In genomic region chr19:10567696-10568443, GRCh38 we compare ENCODE assay signal across 8 cellular contexts. TPM values are rescaled to one million over a fixed set of nuclear protein-coding genes. Genes with fewer than 3 reads are reported as not detected.
DNase-seq lines count a peak whose midpoint lies in the region; ATAC-seq, FAIRE-seq and TF ChIP-seq lines count a peak whose summit lies in the region.

No MANE protein-coding gene starts in this region.

- H3K4me1 ChIP-seq in NT2/D1 (ENCODE audit: insufficient read depth, insufficient read length) (peaks cover 15% of the 10 kb centered on the region), endothelial cell of umbilical vein (ENCODE audit: control insufficient read depth, extremely low read depth, insufficient read depth, low read length) (peaks cover 27% of the 10 kb centered on the region), parathyroid adenoma (peaks cover 14% of the 10 kb centered on the region)

- H3K9me1 ChIP-seq in endothelial cell of umbilical vein (replicated peaks; ENCODE audit: control insufficient read depth, extremely low read depth, insufficient read depth, low read length): no peaks in the 10 kb centered on the region

- ATAC-seq in HG03108 (IDR thresholded peaks at IDR 0.05; ENCODE audit: unreplicated experiment): no peak

- intact Hi-C loops in endothelial cell of umbilical vein (cut with micrococcal nuclease): loop anchor here (2.0 to 5.0 kb wide), 4 partner anchors 85 to 165 kb away; partner anchors contain the start of genes CDC37 and QTRT1

- H3K79me2 ChIP-seq in endothelial cell of umbilical vein (ENCODE audit: control insufficient read depth, insufficient read depth, low read length) (peaks cover 10% of the 10 kb centered on the region), parathyroid adenoma (no peaks in the 10 kb centered on the region)

- no peak for TF ChIP-seq POLR2A in endothelial cell of umbilical vein (IDR thresholded peaks at IDR 0.05; ENCODE audit: low read depth, low read length)

- dilution Hi-C loops in endothelial cell of umbilical vein (cut with MboI; ENCODE audit: extremely low pct_ligation_motif_present, low sequenced_read_pairs): no loop called here

- H3K9me3 ChIP-seq in NT2/D1 (ENCODE audit: insufficient read depth, low read length): no peaks in the 10 kb centered on the region
- no peaks in the 10 kb centered on the region for H3K9me3 ChIP-seq in endothelial cell of umbilical vein (replicated peaks; ENCODE audit: control insufficient read depth, insufficient read depth, low read length)
- no peaks in the 10 kb centered on the region for H3K9me3 ChIP-seq in parathyroid adenoma (ENCODE audit: control insufficient read depth, low read length)

- TF ChIP-seq CTCF in endothelial cell of umbilical vein (IDR thresholded peaks at IDR 0.05; ENCODE audit: extremely low read depth in 1 of 2, insufficient read depth in 1 of 2, low read depth in 1 of 2, low read length in 2 of 2) (no peak), parathyroid adenoma (IDR thresholded peaks at IDR 0.05) (no peak)

- no peak overlapping the region for H3K27ac ChIP-seq in endothelial cell of umbilical vein (ENCODE audit: insufficient read depth, low read depth, low read length)
- no peak overlapping the region for H3K27ac ChIP-seq in parathyroid adenoma

- FAIRE-seq in endothelial cell of umbilical vein (lab: Jason Lieb, UNC): no peak

- CTCF ChIA-PET in endothelial cell of umbilical vein (lab: Charles Lee): interaction anchor here (1.0 to 2.9 kb wide), 6 partner anchors 14 to 132 kb away, joined by 3 to 13 read pairs (median 6); no protein-coding TSS in a partner anchor

- H3K27me3 ChIP-seq in NT2/D1 (ENCODE audit: insufficient read depth, insufficient read length): peaks cover 7% of the 10 kb centered on the region
- no peaks in the 10 kb centered on the region for H3K27me3 ChIP-seq in endothelial cell of umbilical vein (ENCODE audit: control insufficient read depth in 2 of 2, insufficient read depth in 2 of 2, low read length in 2 of 2)
- no peaks in the 10 kb centered on the region for H3K27me3 ChIP-seq in parathyroid adenoma (ENCODE audit: control insufficient read depth, insufficient read depth, low read length)

- in situ Hi-C loops in KBM-7 (cut with MboI; ENCODE audit: low pct_unique_long_range_greater_than_20kb, low sequenced_read_pairs): no loop called here

- BruUV-seq in endothelial cell of umbilical vein (replicated peaks; lab: Mats Ljungman, UMichigan): no TSS peak

- H3K4me2 ChIP-seq in endothelial cell of umbilical vein (ENCODE audit: insufficient read depth, low read length) (peak overlapping the region; percentile 67), parathyroid adenoma (ENCODE audit: low read length) (peak overlapping the region; percentile 72)

- H2AFZ ChIP-seq in endothelial cell of umbilical vein (ENCODE audit: low read depth, low read length) (peak overlapping the region; percentile 71), parathyroid adenoma (peak overlapping the region; percentile 45)

- H3K4me3 ChIP-seq in GM08714 (ENCODE audit: low read length) (peak overlapping the region; percentile 58; the same call in 1 of the 2 replicates), NT2/D1 (ENCODE audit: insufficient read length, low read depth) (peak overlapping the region; percentile 71), endothelial cell of umbilical vein (replicated peaks in 1 of 3; ENCODE audit: insufficient read depth in 1 of 3, low read depth in 1 of 3, low read length in 3 of 3) (peak overlapping the region; percentile 30 to 58 (median 50)), parathyroid adenoma (ENCODE audit: low read depth, low read length) (peak overlapping the region; percentile 53)

- H3K9ac ChIP-seq in NT2/D1 (ENCODE audit: insufficient read length, low read depth) (peak overlapping the region; percentile 80), endothelial cell of umbilical vein (replicated peaks; ENCODE audit: extremely low read depth, insufficient read depth, low read length) (peak overlapping the region; percentile 19), parathyroid adenoma (no peak overlapping the region)

- DNase-seq in NT2/D1 (ENCODE audit: low read depth, low spot score) (no peak), endothelial cell of umbilical vein (ENCODE audit: low read depth, low spot score) (no peak), MV-4-11 (lab: John Stamatoyannopoulos, UW) (no peak), KBM-7 (no peak)
- DNase-seq in activated effector memory CD4-positive, alpha-beta T cell treated with anti-CD3 and anti-CD28 coated beads, Interleukin-2, amount 50 U/mL, for 16 hours: no peak

- POLR2A ChIA-PET in endothelial cell of umbilical vein (lab: Charles Lee): interaction anchor here (0.6 kb wide), 1 partner anchor 384 kb away, joined by 6 read pairs; no protein-coding TSS in a partner anchor

- H3K36me3 ChIP-seq in NT2/D1 (ENCODE audit: insufficient read depth, insufficient read length, low read length): peaks cover 16% of the 10 kb centered on the region
- H3K36me3 ChIP-seq in endothelial cell of umbilical vein (ENCODE audit: control insufficient read depth in 2 of 2, extremely low read depth in 1 of 2, insufficient read depth in 2 of 2, low read length in 2 of 2): no peaks in the 10 kb centered on the region
- no peaks in the 10 kb centered on the region for H3K36me3 ChIP-seq in parathyroid adenoma (ENCODE audit: control insufficient read depth, insufficient read depth, low read length)

- no peaks in the 10 kb centered on the region for H4K20me1 ChIP-seq in endothelial cell of umbilical vein (replicated peaks; ENCODE audit: control insufficient read depth, extremely low read depth, insufficient read depth, low read length)

TF ChIP-seq in endothelial cell of umbilical vein, 7 proteins besides CTCF, POLR2A, EP300 and RAD21 (continues in another document):
- TF ChIP-seq JUN (IDR thresholded peaks at IDR 0.05; ENCODE audit: borderline replicate concordance, insufficient read depth, insufficient read length, low read depth) (no peak), MAX (IDR thresholded peaks at IDR 0.05; ENCODE audit: insufficient read depth, insufficient read length) (no peak), MYC (IDR thresholded peaks at IDR 0.05; ENCODE audit: low read depth, low read length) (no peak), POLR2AphosphoS5 (IDR thresholded peaks at IDR 0.05; ENCODE audit: insufficient read depth, low read depth, low read length) (no peak), EZH2 (IDR thresholded peaks at IDR 0.05; ENCODE audit: borderline replicate concordance, low read depth, low read length, severe bottlenecking) (no peak), GATA2 (IDR thresholded peaks at IDR 0.05; ENCODE audit: insufficient read depth, insufficient read length, low read depth, low read length) (no peak)

RNA-seq across cellular contexts. Expression of gene CDKN2D, which starts 0.9 kb away (rescaled TPM):
- 5.0 and 5.9 TPM in 2 replicates for total RNA-seq in endothelial cell of umbilical vein
- polyA plus RNA-seq in endothelial cell of umbilical vein: 9.2 and 9.8 TPM in 2 replicates
- polyA plus RNA-seq in endothelial cell of umbilical vein (2011; cell fraction: cytosol; rRNA removed): 8.2 and 9.1 TPM in 2 replicates
- 3.4 and 3.6 TPM in 2 replicates for polyA plus RNA-seq in endothelial cell of umbilical vein (2011; cell fraction: nucleus; rRNA removed)
- 4.6 and 4.9 TPM in 2 replicates for polyA plus RNA-seq in endothelial cell of umbilical vein (2012)
- polyA minus RNA-seq in endothelial cell of umbilical vein: 4.6 and 6.4 TPM in 2 replicates
- polyA minus RNA-seq in endothelial cell of umbilical vein (2011; cell fraction: cytosol; rRNA and poly(A)+ RNA removed): 5.0 TPM
- polyA minus RNA-seq in endothelial cell of umbilical vein (2011; cell fraction: nucleus; rRNA and poly(A)+ RNA removed): 0.53 and 0.82 TPM in 2 replicates

RNA-seq across cellular contexts. Expression of gene KRI1, which starts 2.1 kb away (rescaled TPM):
- 23.1 and 25.7 TPM in 2 replicates for total RNA-seq in endothelial cell of umbilical vein
- polyA plus RNA-seq in endothelial cell of umbilical vein: 5.9 and 6.7 TPM in 2 replicates
- polyA plus RNA-seq in endothelial cell of umbilical vein (2011; cell fraction: cytosol; rRNA removed): 8.3 and 8.6 TPM in 2 replicates
- 26.1 and 35.5 TPM in 2 replicates for polyA plus RNA-seq in endothelial cell of umbilical vein (2011; cell fraction: nucleus; rRNA removed)
- 17.3 TPM in 2 replicates for polyA plus RNA-seq in endothelial cell of umbilical vein (2012)
- 6.4 and 7.1 TPM in 2 replicates for polyA minus RNA-seq in endothelial cell of umbilical vein
- polyA minus RNA-seq in endothelial cell of umbilical vein (2011; cell fraction: cytosol; rRNA and poly(A)+ RNA removed): 45.5 TPM
- 8.1 and 9.4 TPM in 2 replicates for polyA minus RNA-seq in endothelial cell of umbilical vein (2011; cell fraction: nucleus; rRNA and poly(A)+ RNA removed)

RNA-seq across cellular contexts. Expression of gene AP1M2, which starts 19.2 kb away (rescaled TPM):
- not detected in 2 replicates for total RNA-seq in endothelial cell of umbilical vein
- polyA plus RNA-seq in endothelial cell of umbilical vein: 0.19 TPM in 1 of 2 replicates, not detected in the other
- not detected in 2 replicates for polyA plus RNA-seq in endothelial cell of umbilical vein (2011; cell fraction: cytosol; rRNA removed)
- not detected in 2 replicates for polyA plus RNA-seq in endothelial cell of umbilical vein (2011; cell fraction: nucleus; rRNA removed)
- not detected in 2 replicates for polyA plus RNA-seq in endothelial cell of umbilical vein (2012)
- polyA minus RNA-seq in endothelial cell of umbilical vein: not detected in 2 replicates
- 15.0 TPM for polyA minus RNA-seq in endothelial cell of umbilical vein (2011; cell fraction: cytosol; rRNA and poly(A)+ RNA removed)
- polyA minus RNA-seq in endothelial cell of umbilical vein (2011; cell fraction: nucleus; rRNA and poly(A)+ RNA removed): not detected in 2 replicates

RNA-seq across cellular contexts. Expression of gene ATG4D, which starts 24.2 kb away (rescaled TPM):
- total RNA-seq in endothelial cell of umbilical vein: 19.8 and 21.8 TPM in 2 replicates
- polyA plus RNA-seq in endothelial cell of umbilical vein: 24.9 and 29.6 TPM in 2 replicates
- polyA plus RNA-seq in endothelial cell of umbilical vein (2011; cell fraction: cytosol; rRNA removed): 16.8 and 20.9 TPM in 2 replicates
- 31.8 and 39.8 TPM in 2 replicates for polyA plus RNA-seq in endothelial cell of umbilical vein (2011; cell fraction: nucleus; rRNA removed)
- 17.1 and 21.9 TPM in 2 replicates for polyA plus RNA-seq in endothelial cell of umbilical vein (2012)
- polyA minus RNA-seq in endothelial cell of umbilical vein: 11.7 and 13.9 TPM in 2 replicates
- polyA minus RNA-seq in endothelial cell of umbilical vein (2011; cell fraction: cytosol; rRNA and poly(A)+ RNA removed): 30.8 TPM
- polyA minus RNA-seq in endothelial cell of umbilical vein (2011; cell fraction: nucleus; rRNA and poly(A)+ RNA removed): 6.7 and 9.5 TPM in 2 replicates

RNA-seq across cellular contexts. Expression of gene S1PR5, which starts 50.6 kb away (rescaled TPM):
- total RNA-seq in endothelial cell of umbilical vein: not detected in 2 replicates
- not detected in 2 replicates for polyA plus RNA-seq in endothelial cell of umbilical vein
- not detected in 2 replicates for polyA plus RNA-seq in endothelial cell of umbilical vein (2011; cell fraction: cytosol; rRNA removed)
- polyA plus RNA-seq in endothelial cell of umbilical vein (2011; cell fraction: nucleus; rRNA removed): not detected in 2 replicates
- not detected in 2 replicates for polyA plus RNA-seq in endothelial cell of umbilical vein (2012)
- not detected in 2 replicates for polyA minus RNA-seq in endothelial cell of umbilical vein
- polyA minus RNA-seq in endothelial cell of umbilical vein (2011; cell fraction: cytosol; rRNA and poly(A)+ RNA removed): 1.2 TPM
- polyA minus RNA-seq in endothelial cell of umbilical vein (2011; cell fraction: nucleus; rRNA and poly(A)+ RNA removed): not detected in 2 replicates
